In the genomic region with DNA sequence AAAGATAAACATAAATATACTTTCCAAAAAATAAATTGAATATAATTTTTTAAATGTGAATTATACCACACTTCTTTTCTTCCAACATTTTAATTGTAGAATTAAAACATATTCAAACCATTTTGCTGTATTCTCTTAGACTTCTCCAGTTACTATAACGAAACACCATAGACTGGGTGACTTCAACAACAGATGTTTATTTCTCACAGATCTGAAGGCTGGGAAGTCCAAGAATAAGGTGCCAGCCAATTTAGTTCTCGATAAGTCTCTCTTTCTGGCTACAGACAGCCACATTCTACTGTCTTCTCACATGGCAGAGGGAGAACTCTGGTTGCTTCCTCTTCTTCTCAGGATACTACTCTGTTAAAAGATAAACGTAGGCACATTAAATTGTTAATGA, we compare ENCODE assay signal across 27 cellular contexts.
"Had no signal": no experiment of that assay in that cellular context is flagged by ENCODE, and none has a peak within 500 bp of the region (broad histone marks: within the 10 kb centered on the region; RNA-seq: fewer than 3 reads in every experiment).

No MANE protein-coding gene starts in this region.

- DNase-seq: natural killer cell; nucleus accumbens; posterior cingulate gyrus; psoas muscle; right cardiac atrium; right lobe of liver; sigmoid colon; small intestine; stimulated activated CD4-positive, alpha-beta T cell treated with anti-CD3 and anti-CD28 coated beads, Interleukin-15, amount 100 ng/mL, for 24 hours; stimulated activated CD4-positive, alpha-beta T cell treated with anti-CD3 and anti-CD28 coated beads, Interleukin-2, amount 100 ng/mL, for 24 hours; stimulated activated CD4-positive, alpha-beta T cell treated with anti-CD3 and anti-CD28 coated beads, Interleukin-2, amount 100 ng/mL, for 48 hours; stimulated activated CD4-positive, alpha-beta T cell treated with anti-CD3 and anti-CD28 coated beads, Interleukin-4, amount 100 ng/mL, for 24 hours; stimulated activated naive B cell treated with anti-CD40 and anti-IgM and Interleukin-4, amounts not matched to agents 10 μg/mL and 1 μg/mL and 100 μg/mL, for 72 hours; stimulated activated naive CD4-positive, alpha-beta T cell treated with Interleukin-2 at 50 U/mL for 16 hours; stomach; thyroid gland; trophoblast cell; upper lobe of left lung had no signal

- H3K27ac ChIP-seq: neutrophil, parathyroid adenoma, psoas muscle, right lobe of liver, sigmoid colon, stomach, thoracic aorta, thyroid gland, tibial nerve, upper lobe of left lung, vagina had no signal

- H3K27me3 ChIP-seq: neutrophil, right lobe of liver, sigmoid colon, stomach, thyroid gland, tibial nerve, upper lobe of left lung, vagina had no signal

- H3K79me2 ChIP-seq: parathyroid adenoma had no signal

- H3K9me3 Mint-ChIP-seq: nephron; stimulated activated effector memory CD8-positive, alpha-beta T cell treated with anti-CD3 and anti-CD28 coated beads, Interleukin-12 subunit alpha, Interleukin-12 subunit beta, amount 100 ng/mL, for 72 hours; stimulated activated naive B cell treated with anti-CD40 and anti-IgM and Interleukin-4, amounts not matched to agents 10 μg/mL and 1 μg/mL and 100 μg/mL, for 72 hours; stimulated activated naive CD8-positive, alpha-beta T cell treated with anti-CD3 and anti-CD28 coated beads, Interleukin-15, Interleukin-2, amounts not matched to agents 100 ng/mL and 50 ng/mL, for 24 hours had no signal

- H2AFZ ChIP-seq: parathyroid adenoma had no signal

- H3K4me3 Mint-ChIP-seq: natural killer cell; nephron; stimulated activated effector memory CD8-positive, alpha-beta T cell treated with anti-CD3 and anti-CD28 coated beads, Interleukin-12 subunit alpha, Interleukin-12 subunit beta, amount 100 ng/mL, for 72 hours; stimulated activated naive B cell treated with anti-CD40 and anti-IgM and Interleukin-4, amounts not matched to agents 10 μg/mL and 1 μg/mL and 100 μg/mL, for 72 hours; stimulated activated naive CD8-positive, alpha-beta T cell treated with anti-CD3 and anti-CD28 coated beads, Interleukin-15, Interleukin-2, amounts not matched to agents 100 ng/mL and 50 ng/mL, for 24 hours had no signal

- H3K27ac Mint-ChIP-seq: natural killer cell; nephron; progenitor cell of endocrine pancreas; stimulated activated effector memory CD8-positive, alpha-beta T cell treated with anti-CD3 and anti-CD28 coated beads, Interleukin-12 subunit alpha, Interleukin-12 subunit beta, amount 100 ng/mL, for 72 hours; stimulated activated naive B cell treated with anti-CD40 and anti-IgM and Interleukin-4, amounts not matched to agents 10 μg/mL and 1 μg/mL and 100 μg/mL, for 72 hours; stimulated activated naive CD8-positive, alpha-beta T cell treated with anti-CD3 and anti-CD28 coated beads, Interleukin-15, Interleukin-2, amounts not matched to agents 100 ng/mL and 50 ng/mL, for 24 hours had no signal

- H3K4me1 Mint-ChIP-seq: natural killer cell; nephron; stimulated activated effector memory CD8-positive, alpha-beta T cell treated with anti-CD3 and anti-CD28 coated beads, Interleukin-12 subunit alpha, Interleukin-12 subunit beta, amount 100 ng/mL, for 72 hours; stimulated activated naive B cell treated with anti-CD40 and anti-IgM and Interleukin-4, amounts not matched to agents 10 μg/mL and 1 μg/mL and 100 μg/mL, for 72 hours had no signal

- H3K27me3 Mint-ChIP-seq: progenitor cell of endocrine pancreas; stimulated activated naive CD8-positive, alpha-beta T cell treated with anti-CD3 and anti-CD28 coated beads, Interleukin-15, Interleukin-2, amounts not matched to agents 100 ng/mL and 50 ng/mL, for 24 hours had no signal

- H3K9ac ChIP-seq: parathyroid adenoma had no signal

- H3K36me3 ChIP-seq: neutrophil, right lobe of liver, sigmoid colon, stomach, thoracic aorta, thyroid gland, tibial nerve, upper lobe of left lung, vagina had no signal

- H3K36me3 Mint-ChIP-seq: natural killer cell; stimulated activated effector memory CD8-positive, alpha-beta T cell treated with anti-CD3 and anti-CD28 coated beads, Interleukin-12 subunit alpha, Interleukin-12 subunit beta, amount 100 ng/mL, for 72 hours; stimulated activated naive B cell treated with anti-CD40 and anti-IgM and Interleukin-4, amounts not matched to agents 10 μg/mL and 1 μg/mL and 100 μg/mL, for 72 hours had no signal

- H3K4me3 ChIP-seq: psoas muscle, right lobe of liver, sigmoid colon, stomach, thoracic aorta, thyroid gland, tibial nerve, upper lobe of left lung, vagina had no signal

- ATAC-seq: natural killer cell; psoas muscle; right cardiac atrium; right lobe of liver; stimulated activated effector memory CD8-positive, alpha-beta T cell treated with anti-CD3 and anti-CD28 coated beads, Interleukin-12 subunit alpha, Interleukin-12 subunit beta, amount 100 ng/mL, for 72 hours; stimulated activated naive B cell treated with anti-CD40 and anti-IgM and Interleukin-4, amounts not matched to agents 10 μg/mL and 1 μg/mL and 100 μg/mL, for 72 hours had no signal

- H3K4me1 ChIP-seq: parathyroid adenoma, psoas muscle, right lobe of liver, sigmoid colon, stomach, thyroid gland, upper lobe of left lung, vagina had no signal

- H3K9me3 ChIP-seq: neutrophil, psoas muscle, right lobe of liver, sigmoid colon, stomach, thoracic aorta, thyroid gland, tibial nerve, upper lobe of left lung, vagina had no signal
